1 cellular context compared by ENCODE assay signal in the genomic region with DNA sequence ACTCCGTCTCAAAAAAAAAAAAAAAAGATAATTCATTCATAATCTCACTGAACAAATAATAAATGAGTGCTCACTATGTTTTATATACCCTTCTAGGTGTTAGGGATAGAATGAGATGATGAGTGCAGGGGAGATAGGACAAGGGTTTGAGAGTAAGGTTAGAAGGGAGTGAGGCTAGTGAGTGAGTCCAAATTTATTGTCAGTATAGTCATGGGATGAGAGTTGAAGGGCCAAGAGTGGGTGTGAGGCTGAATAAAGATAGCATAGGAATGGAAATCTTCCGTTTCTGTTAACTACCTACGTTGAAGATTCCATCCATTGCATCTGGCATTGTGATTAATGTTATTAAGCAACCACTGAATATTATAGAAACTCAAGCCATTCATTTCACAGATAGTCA.
TF ChIP-seq lines count a peak whose summit lies in the region.

No MANE protein-coding gene starts in this region.

TF ChIP-seq in WTC11, 78 proteins besides CTCF, POLR2A, EP300 and RAD21 (continued from another document):
- TF ChIP-seq, protein P1, sequence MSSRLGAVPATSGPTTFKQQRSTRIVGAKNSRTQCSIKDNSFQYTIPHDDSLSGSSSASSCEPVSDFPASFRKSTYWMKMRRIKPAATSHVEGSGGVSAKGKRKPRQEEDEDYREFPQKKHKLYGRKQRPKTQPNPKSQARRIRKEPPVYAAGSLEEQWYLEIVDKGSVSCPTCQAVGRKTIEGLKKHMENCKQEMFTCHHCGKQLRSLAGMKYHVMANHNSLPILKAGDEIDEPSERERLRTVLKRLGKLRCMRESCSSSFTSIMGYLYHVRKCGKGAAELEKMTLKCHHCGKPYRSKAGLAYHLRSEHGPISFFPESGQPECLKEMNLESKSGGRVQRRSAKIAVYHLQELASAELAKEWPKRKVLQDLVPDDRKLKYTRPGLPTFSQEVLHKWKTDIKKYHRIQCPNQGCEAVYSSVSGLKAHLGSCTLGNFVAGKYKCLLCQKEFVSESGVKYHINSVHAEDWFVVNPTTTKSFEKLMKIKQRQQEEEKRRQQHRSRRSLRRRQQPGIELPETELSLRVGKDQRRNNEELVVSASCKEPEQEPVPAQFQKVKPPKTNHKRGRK (CRISPR knock-in tag; IDR thresholded peaks at IDR 0.05; ENCODE audit: borderline replicate concordance): no peak
- TF ChIP-seq SMAD3 (CRISPR knock-in tag; IDR thresholded peaks at IDR 0.05; ENCODE audit: borderline replicate concordance) (no peak), GABPB1 (CRISPR knock-in tag; IDR thresholded peaks at IDR 0.05) (no peak), ELF4 (CRISPR knock-in tag; IDR thresholded peaks at IDR 0.05; ENCODE audit: low read depth) (no peak), SMAD4 (CRISPR knock-in tag; IDR thresholded peaks at IDR 0.05) (no peak), KAT7 (CRISPR knock-in tag; IDR thresholded peaks at IDR 0.05; ENCODE audit: borderline replicate concordance) (no peak), JUN (CRISPR knock-in tag; IDR thresholded peaks at IDR 0.05) (no peak)
